8 cellular contexts compared by ENCODE assay signal in genomic region chr20:53596188-53597084, GRCh38. TPM values are rescaled to one million over a fixed set of nuclear protein-coding genes. Genes with fewer than 3 reads are reported as not detected.
DNase-seq lines count a peak whose midpoint lies in the region; ATAC-seq and TF ChIP-seq lines count a peak whose summit lies in the region.
"Not testable (repeated sequence)": the region's sequence is repeated elsewhere in the genome, so short reads cannot be mapped to it uniquely, and the experiment has no call there.

No MANE protein-coding gene starts in this region.

- DNase-seq in DND-41 (peak; percentile 5), NCI-H2107 treated with DMSO at 0.1 percent for 48 hours (lab: John Stamatoyannopoulos, UW; ENCODE audit: unreplicated experiment) (peak; percentile 64), body of pancreas (peak in 1 of 4 donors; percentile 8), fibroblast of gingiva (ENCODE audit: low read depth) (peak; percentile 73)
- peak; percentile 38 for DNase-seq in activated CD4-positive, alpha-beta T cell treated with anti-CD3 and anti-CD28 coated beads for 36 hours
- DNase-seq in trophoblast cell, upper lobe of left lung: not testable (repeated sequence)

- not testable (repeated sequence) for H3K9ac ChIP-seq in DND-41 (ENCODE audit: low read depth, low read length); trophoblast cell (ENCODE audit: low read length)
- H3K9ac ChIP-seq in liver (ENCODE audit: low read depth in 1 of 2, low read length in 2 of 2), result peak overlapping the region; percentile 45 to 90

- H2AFZ ChIP-seq in DND-41 (ENCODE audit: low read depth, low read length); trophoblast cell (ENCODE audit: insufficient read depth, low read length, poor library complexity): not testable (repeated sequence)

- not testable (repeated sequence) for H3K36me3 Mint-ChIP-seq in activated CD4-positive, alpha-beta T cell treated with anti-CD3 and anti-CD28 coated beads for 36 hours (ENCODE audit: low read depth)

- peak overlapping the region; percentile 90 for H3K27ac Mint-ChIP-seq in activated CD4-positive, alpha-beta T cell treated with anti-CD3 and anti-CD28 coated beads for 36 hours

- H2AK5ac ChIP-seq in trophoblast cell (ENCODE audit: low read length), result peak overlapping the region; percentile 67

- H3K27me3 ChIP-seq in DND-41 (ENCODE audit: insufficient read depth, low read length, poor library complexity); body of pancreas; liver (ENCODE audit: control insufficient read depth in 4 of 4, insufficient read depth in 4 of 4, low read length in 3 of 4); trophoblast cell (ENCODE audit: insufficient read depth, low read length); upper lobe of left lung: not testable (repeated sequence)

- H3K9me3 Mint-ChIP-seq in activated CD4-positive, alpha-beta T cell treated with anti-CD3 and anti-CD28 coated beads for 36 hours (ENCODE audit: low read depth), result not testable (repeated sequence)

- not testable (repeated sequence) for H3K23ac ChIP-seq in trophoblast cell (ENCODE audit: low read length)

- H4K91ac ChIP-seq in trophoblast cell (ENCODE audit: low read depth, low read length), result not testable (repeated sequence)

- not testable (repeated sequence) for ATAC-seq in DND-41 (ENCODE audit: insufficient read depth, low read depth); activated CD4-positive, alpha-beta T cell treated with anti-CD3 and anti-CD28 coated beads for 36 hours; body of pancreas; upper lobe of left lung (ENCODE audit: low FRiP score in 2 of 2)

- POLR2A ChIA-PET in activated CD4-positive, alpha-beta T cell treated with anti-CD3 and anti-CD28 coated beads for 36 hours (lab: Charles Lee), result interaction anchor here (0.5 to 1.2 kb wide), 2 partner anchors 96 to 304 kb away, joined by 3 read pairs; no protein-coding TSS in a partner anchor

- not testable (repeated sequence) for TF ChIP-seq POLR2A in body of pancreas (IDR thresholded peaks at IDR 0.05); upper lobe of left lung (IDR thresholded peaks at IDR 0.05)

- peak overlapping the region; percentile 80 for H2BK12ac ChIP-seq in trophoblast cell (ENCODE audit: low read length)

- CTCF ChIA-PET in activated CD4-positive, alpha-beta T cell treated with anti-CD3 and anti-CD28 coated beads for 36 hours (lab: Charles Lee), result interaction anchor here (1.0 to 2.7 kb wide), 3 partner anchors 14 to 63 kb away, joined by 3 to 10 read pairs (median 5); no protein-coding TSS in a partner anchor

- not testable (repeated sequence) for H3K4me3 ChIP-seq in DND-41 (ENCODE audit: low read depth in 1 of 2, low read length in 2 of 2); body of pancreas; trophoblast cell (ENCODE audit: low read depth, low read length); upper lobe of left lung
- peak overlapping the region in 1 of 3 donors; percentile 24 for H3K4me3 ChIP-seq in liver (ENCODE audit: low read depth in 1 of 3, low read length in 3 of 3)

- peak overlapping the region; percentile 63 for H2BK5ac ChIP-seq in trophoblast cell (ENCODE audit: low read depth, low read length, poor library complexity)

- H3K79me2 ChIP-seq in DND-41 (ENCODE audit: insufficient read depth, low read length) (peaks cover 28% of the 10 kb centered on the region), trophoblast cell (ENCODE audit: control insufficient read depth, insufficient read depth, low read length, poor library complexity) (peaks cover 12% of the 10 kb centered on the region)

- intact Hi-C loops in activated CD4-positive, alpha-beta T cell treated with anti-CD3 and anti-CD28 coated beads for 36 hours (cut with DNase I, micrococcal nuclease), result loop anchor here in 1 of 2 experiments (5.0 kb wide), 1 partner anchor 111 kb away; no protein-coding TSS in a partner anchor
- intact Hi-C loops in body of pancreas (cut with DNase I), result not testable (repeated sequence)

- TF ChIP-seq CTCF in DND-41 (IDR thresholded peaks at IDR 0.05; ENCODE audit: borderline replicate concordance, extremely low read depth, low read length, poor library complexity, severe bottlenecking); body of pancreas (IDR thresholded peaks at IDR 0.05); liver (IDR thresholded peaks at IDR 0.05; ENCODE audit: low read depth, low read length, missing input control); upper lobe of left lung (IDR thresholded peaks at IDR 0.05): not testable (repeated sequence)

- not testable (repeated sequence) for H3K27me3 Mint-ChIP-seq in activated CD4-positive, alpha-beta T cell treated with anti-CD3 and anti-CD28 coated beads for 36 hours

- H3K27ac ChIP-seq in DND-41 (ENCODE audit: low read length), result not testable (repeated sequence)
- peak overlapping the region; percentile 42 to 100 (median 98) for H3K27ac ChIP-seq in body of pancreas
- H3K27ac ChIP-seq in liver (ENCODE audit: low read depth in 1 of 2, low read length in 2 of 2), result peak overlapping the region; percentile 90 to 94
- H3K27ac ChIP-seq in trophoblast cell (ENCODE audit: low read depth, low read length), result peak overlapping the region; percentile 56
- H3K27ac ChIP-seq in upper lobe of left lung, result peak overlapping the region; percentile 29 to 98 (median 96)

- peak overlapping the region; percentile 69 for H3K4me3 Mint-ChIP-seq in activated CD4-positive, alpha-beta T cell treated with anti-CD3 and anti-CD28 coated beads for 36 hours

- 20 to 22% methylated on average over 13 of the region's 13 CpGs for WGBS in body of pancreas, 2 donors
- WGBS in liver, result 17% methylated on average over 13 of the region's 13 CpGs
- 100% methylated on average over 1 of the region's 13 CpGs for WGBS in trophoblast cell (ENCODE audit: extremely low coverage, insufficient coverage, insufficient read length)
- WGBS in upper lobe of left lung, 2 donors, result 31 to 33% methylated on average over 13 of the region's 13 CpGs

- H2BK120ac ChIP-seq in trophoblast cell (ENCODE audit: insufficient read depth, low read length, poor library complexity), result peak overlapping the region; percentile 77

- not testable (repeated sequence) for H3K36me3 ChIP-seq in DND-41 (ENCODE audit: insufficient read depth, low read length); body of pancreas (replicated peaks in 1 of 2; ENCODE audit: insufficient read depth in 1 of 2, low read depth in 2 of 2); liver (ENCODE audit: control insufficient read depth in 4 of 4, insufficient read depth in 3 of 4, low read depth in 1 of 4, low read length in 3 of 4); trophoblast cell (ENCODE audit: control insufficient read depth in 1 of 2, insufficient read depth in 2 of 2, low read length in 2 of 2); upper lobe of left lung

- peak overlapping the region; percentile 73 for H4K8ac ChIP-seq in trophoblast cell (ENCODE audit: low read depth, low read length)

- TF ChIP-seq RAD21 in liver (IDR thresholded peaks at IDR 0.05), result peak in 1 of 2 donors; percentile 13

- not testable (repeated sequence) for H4K20me1 ChIP-seq in DND-41 (ENCODE audit: insufficient read depth, low read length)

- peaks cover 20% of the 10 kb centered on the region for H3K79me1 ChIP-seq in trophoblast cell (ENCODE audit: low read length)

- H3K9me3 ChIP-seq in DND-41 (ENCODE audit: insufficient read depth, low read length, severe bottlenecking); body of pancreas; liver (ENCODE audit: control insufficient read depth in 4 of 4, low read length in 3 of 4); trophoblast cell (ENCODE audit: insufficient read depth, low read depth, low read length); upper lobe of left lung: not testable (repeated sequence)

- not testable (repeated sequence) for TF ChIP-seq EP300 in upper lobe of left lung (IDR thresholded peaks at IDR 0.05)

- H3K4ac ChIP-seq in trophoblast cell (ENCODE audit: low read depth, low read length), result not testable (repeated sequence)

- H3K18ac ChIP-seq in trophoblast cell (ENCODE audit: low read length), result not testable (repeated sequence)

- not testable (repeated sequence) for H3K4me2 ChIP-seq in DND-41 (ENCODE audit: insufficient read depth, low read length); trophoblast cell (ENCODE audit: low read length)

- H4K12ac ChIP-seq in trophoblast cell (ENCODE audit: low read depth, low read length), result not testable (repeated sequence)

- H3K14ac ChIP-seq in trophoblast cell (ENCODE audit: low read length), result peak overlapping the region; percentile 32

- peaks cover 44% of the 10 kb centered on the region for H3K4me1 Mint-ChIP-seq in activated CD4-positive, alpha-beta T cell treated with anti-CD3 and anti-CD28 coated beads for 36 hours

- peaks cover 15% of the 10 kb centered on the region for H3K4me1 ChIP-seq in DND-41 (ENCODE audit: insufficient read depth, low read length)
- peaks cover 18% of the 10 kb centered on the region for H3K4me1 ChIP-seq in body of pancreas
- H3K4me1 ChIP-seq in liver (ENCODE audit: control insufficient read depth in 4 of 4, insufficient read depth in 4 of 4, low read length in 3 of 4), result peaks cover 5 to 15% (median 8%) of the 10 kb centered on the region in 4 donors
- H3K4me1 ChIP-seq in trophoblast cell (ENCODE audit: control insufficient read depth in 1 of 2, insufficient read depth in 2 of 2, low read length in 2 of 2), result peaks cover 9 to 13% of the 10 kb centered on the region in 2 experiments
- peaks cover 2 to 15% (median 6%) of the 10 kb centered on the region in 4 donors for H3K4me1 ChIP-seq in upper lobe of left lung

TF ChIP-seq in liver, 16 proteins besides CTCF, POLR2A, EP300 and RAD21:
- TF ChIP-seq RXRA (IDR thresholded peaks at IDR 0.05) (peak in 1 of 2 donors; percentile 19), YY1 (IDR thresholded peaks at IDR 0.05) (peak; percentile 19), NR2F2 (IDR thresholded peaks at IDR 0.05) (peak; percentile 5)

RNA-seq across cellular contexts. Expression of gene ZNF217, which starts 2.8 kb away (rescaled TPM):
- total RNA-seq in activated CD4-positive, alpha-beta T cell treated with anti-CD3 and anti-CD28 coated beads for 36 hours, result 10 to 100 TPM; 41.5 to 45.6 TPM
- 10 to 100 TPM; 17.4 to 27.7 TPM for total RNA-seq in body of pancreas
- 10 to 100 TPM; 14.9 to 16.3 TPM for total RNA-seq in liver
- 1 to 10 TPM; 4.2 to 7.6 TPM for polyA plus RNA-seq in liver
- polyA plus RNA-seq in trophoblast cell (2013), result 45.3 and 46.1 TPM in 2 replicates
- total RNA-seq in upper lobe of left lung, result 10 to 100 TPM; 18.7 to 38.4 (median 33.9) TPM
